16 cellular contexts compared by ENCODE assay signal in the genomic region with DNA sequence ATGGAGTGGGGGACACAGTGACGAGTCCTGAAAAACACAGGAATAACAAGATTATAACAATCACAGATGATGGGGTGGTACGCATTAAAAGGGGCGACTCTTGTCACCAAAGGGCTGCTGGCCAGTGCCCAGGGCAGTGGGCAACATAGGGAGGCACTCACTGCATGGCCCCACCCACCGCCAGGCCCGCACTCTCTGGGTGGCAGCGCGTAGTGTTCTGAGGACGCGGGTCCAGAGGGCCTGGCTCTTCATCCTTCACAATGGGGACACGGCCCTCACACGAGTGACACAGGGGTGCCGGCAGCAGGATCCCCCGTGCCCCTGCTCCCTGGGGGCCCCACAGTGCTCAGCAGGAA. TPM values are rescaled to one million over a fixed set of nuclear protein-coding genes. Genes with fewer than 3 reads are reported as not detected.
DNase-seq lines count a peak whose midpoint lies in the region; ATAC-seq, FAIRE-seq and TF ChIP-seq lines count a peak whose summit lies in the region.
"Not testable (repeated sequence)": the region's sequence is repeated elsewhere in the genome, so short reads cannot be mapped to it uniquely, and the experiment has no call there.
"Had no signal": no experiment of that assay in that cellular context is flagged by ENCODE, and none has a peak within 500 bp of the region (broad histone marks: within the 10 kb centered on the region; RNA-seq: fewer than 3 reads in every experiment).

No MANE protein-coding gene starts in this region.

- TF ChIP-seq POLR2A in K562 (conservative IDR thresholded peaks at IDR 0.05) = not testable (repeated sequence)

- TF ChIP-seq CTCF in VCaP (conservative IDR thresholded peaks at IDR 0.05); K562 (IDR thresholded peaks at IDR 0.05 in 2 of 3, conservative IDR thresholded peaks at IDR 0.05 in 1 of 3; ENCODE audit: insufficient read depth in 2 of 3, low read depth in 1 of 3, low read length in 3 of 3); colonic mucosa (IDR thresholded peaks at IDR 0.05); kidney (IDR thresholded peaks at IDR 0.05; ENCODE audit: borderline replicate concordance, extremely low read depth, insufficient read depth): not testable (repeated sequence)

- H3K9me3 ChIP-seq in K562 (replicated peaks; ENCODE audit: control insufficient read depth, insufficient read depth, low read depth, low read length); colonic mucosa; kidney (ENCODE audit: control insufficient read depth in 1 of 2, low read length in 2 of 2): not testable (repeated sequence)

- H3K4me3 Mint-ChIP-seq in stimulated activated effector memory CD8-positive, alpha-beta T cell treated with anti-CD3 and anti-CD28 coated beads, Interleukin-12 subunit alpha, Interleukin-12 subunit beta, amount 100 ng/mL, for 72 hours = not testable (repeated sequence)

- in situ Hi-C loops in K562 (cut with MboI) = not testable (repeated sequence)

- CTCF ChIA-PET in K562 (lab: Yijun Ruan, JAX; ENCODE audit: low intra/inter-chr PET ratio) = not testable (repeated sequence)

- not testable (repeated sequence) for BruUV-seq in K562 (replicated peaks; lab: Mats Ljungman, UMichigan)

- 52% methylated on average over 5 of the region's 13 CpGs for WGBS in K562 (ENCODE audit: insufficient coverage, low coverage, missing lambda C conversion rate)

- TF ChIP-seq RAD21 in K562 (CRISPR knock-in tag; conservative IDR thresholded peaks at IDR 0.05 in 1 of 2, IDR thresholded peaks at IDR 0.05 in 1 of 2) = not testable (repeated sequence)

- H3K36me3 ChIP-seq in K562 (ENCODE audit: control insufficient read depth, insufficient read depth, low read length); colonic mucosa; kidney (ENCODE audit: control insufficient read depth in 1 of 2, insufficient read depth in 2 of 2, low read length in 2 of 2): not testable (repeated sequence)

- not testable (repeated sequence) for H3K4me2 ChIP-seq in K562 (ENCODE audit: insufficient read depth, low read length)

- not testable (repeated sequence) for H3K9me1 ChIP-seq in K562 (ENCODE audit: control insufficient read depth, insufficient read depth, low read length)

- intact Hi-C loops in K562 (cut with micrococcal nuclease); colonic mucosa (cut with DNase I); kidney (cut with DNase I): not testable (repeated sequence)

- not testable (repeated sequence) for H3K4me1 Mint-ChIP-seq in stimulated activated effector memory CD8-positive, alpha-beta T cell treated with anti-CD3 and anti-CD28 coated beads, Interleukin-12 subunit alpha, Interleukin-12 subunit beta, amount 100 ng/mL, for 72 hours

- POLR2A ChIA-PET in K562 (lab: Yijun Ruan, JAX) = not testable (repeated sequence)

- peaks cover 0 to 22% of the 10 kb centered on the region in 2 experiments; a peak in 2 of 5 replicates for H3K4me1 ChIP-seq in K562 (replicated peaks in 1 of 2; ENCODE audit: control insufficient read depth in 2 of 2, insufficient read depth in 2 of 2, low read length in 2 of 2)
- not testable (repeated sequence) for H3K4me1 ChIP-seq in colonic mucosa; kidney (ENCODE audit: control insufficient read depth in 1 of 2, insufficient read depth in 1 of 2, low read depth in 1 of 2, low read length in 2 of 2)

- not testable (repeated sequence) for ATAC-seq in K562
- peak; percentile 15 for ATAC-seq in stimulated activated effector memory CD8-positive, alpha-beta T cell treated with anti-CD3 and anti-CD28 coated beads, Interleukin-12 subunit alpha, Interleukin-12 subunit beta, amount 100 ng/mL, for 72 hours

- H3K36me3 Mint-ChIP-seq in stimulated activated effector memory CD8-positive, alpha-beta T cell treated with anti-CD3 and anti-CD28 coated beads, Interleukin-12 subunit alpha, Interleukin-12 subunit beta, amount 100 ng/mL, for 72 hours = not testable (repeated sequence)

- H3K27me3 ChIP-seq in K562 (ENCODE audit: control insufficient read depth in 2 of 2, insufficient read depth in 2 of 2, low read length in 2 of 2); colonic mucosa: not testable (repeated sequence)

- H3K9ac ChIP-seq in K562 (ENCODE audit: insufficient read depth in 1 of 2, low read depth in 2 of 2, low read length in 2 of 2); colonic mucosa (ENCODE audit: low read depth in 2 of 2, low read length in 2 of 2); kidney (ENCODE audit: low read length in 2 of 2): not testable (repeated sequence)

- H3K27ac ChIP-seq in VCaP = peak overlapping the region; percentile 22; the same call in 1 of the 2 replicates
- H3K27ac ChIP-seq in K562 (ENCODE audit: extremely low read depth, low read depth, low read length); colonic mucosa; kidney (ENCODE audit: low read depth in 2 of 2, low read length in 2 of 2): not testable (repeated sequence)

- not testable (repeated sequence) for H4K20me1 ChIP-seq in K562 (replicated peaks; ENCODE audit: control insufficient read depth, insufficient read depth, low read length)

- H3K9me3 Mint-ChIP-seq in stimulated activated effector memory CD8-positive, alpha-beta T cell treated with anti-CD3 and anti-CD28 coated beads, Interleukin-12 subunit alpha, Interleukin-12 subunit beta, amount 100 ng/mL, for 72 hours = not testable (repeated sequence)

- not testable (repeated sequence) for H3K4me3 ChIP-seq in K562; colonic mucosa; kidney (ENCODE audit: low read length in 2 of 2)

- not testable (repeated sequence) for DNase-seq in K562 (ENCODE audit: extremely low read depth in 1 of 4, low spot score in 3 of 4); stimulated activated effector memory CD8-positive, alpha-beta T cell treated with anti-CD3 and anti-CD28 coated beads, Interleukin-12 subunit alpha, Interleukin-12 subunit beta, amount 100 ng/mL, for 72 hours (ENCODE audit: low spot score in 2 of 2)
- DNase-seq in colonic mucosa (peak; percentile 13), kidney (peak; percentile 48), mesenteric fat pad (ENCODE audit: low spot score) (peak; percentile 84)

- H3K27ac Mint-ChIP-seq in stimulated activated effector memory CD8-positive, alpha-beta T cell treated with anti-CD3 and anti-CD28 coated beads, Interleukin-12 subunit alpha, Interleukin-12 subunit beta, amount 100 ng/mL, for 72 hours = not testable (repeated sequence)

- peak; percentile 15 for FAIRE-seq in K562 (lab: Jason Lieb, UNC)
- FAIRE-seq in kidney (lab: Jason Lieb, UNC) = not testable (repeated sequence)

- not testable (repeated sequence) for TF ChIP-seq EP300 in K562 (IDR thresholded peaks at IDR 0.05; ENCODE audit: low read length)

- not testable (repeated sequence) for H3K79me2 ChIP-seq in K562 (ENCODE audit: control insufficient read depth, insufficient read depth, low read length)

- H2AFZ ChIP-seq in K562 (ENCODE audit: low read depth, low read length) = not testable (repeated sequence)

RNA-seq across cellular contexts. Expression of gene CCDC74A, which starts 6.6 kb away (rescaled TPM):
- 34.1 and 111 TPM in 2 replicates for total RNA-seq in K562 (2011; cell fraction: chromatin; rRNA removed; ENCODE audit: low replicate concordance)
- 65.5 and 86.6 TPM in 2 replicates for total RNA-seq in K562 (2011; cell fraction: nucleolus; rRNA removed)
- 51.4 and 61.8 TPM in 2 replicates for total RNA-seq in K562 (2011; cell fraction: nucleoplasm; rRNA removed)
- total RNA-seq in K562 (2014; rRNA removed) (19.5 and 28.0 TPM in 2 replicates), K562 (2014; rRNA removed; fragmentation: Illumina TruSeq; extraction: Trizol) (3.7 and 4.3 TPM in 2 replicates), K562 (2015; rRNA removed; fragmentation: Illumina TruSeq; extraction: Trizol) (9.5 and 9.6 TPM in 2 replicates), K562 (2021) (12.5 and 13.1 TPM in 2 replicates), colonic mucosa (1 to 10 TPM; 2.0 to 4.1 TPM), kidney (9.5 TPM), mesenteric fat pad (0.96 TPM)
- polyA plus RNA-seq in K562 (2011; rRNA removed) (22.1 and 29.0 TPM in 2 replicates), K562 (2014; fragmentation: Illumina TruSeq; extraction: Trizol) (8.8 and 11.0 TPM in 2 replicates), K562 (2014; fragmentation: Nextera tagmentation; extraction: Ambion mirVana) (1 to 10 TPM; 1.1 to 1.3 TPM), K562 (2014; rRNA removed) (25.1 and 38.1 TPM in 2 replicates), kidney (ENCODE audit: insufficient read depth, low read depth, low replicate concordance) (10.5 TPM)
- 19.9 and 23.2 TPM in 2 replicates for polyA plus RNA-seq in K562 (2011; cell fraction: cytosol; rRNA removed)
- polyA plus RNA-seq in K562 (2011; cell fraction: nucleus; rRNA removed) = 128 and 170 TPM in 2 replicates
- polyA plus RNA-seq in K562 (2012) = 11.6 and 20.5 TPM in 2 replicates
- polyA minus RNA-seq in K562 (2011; rRNA and poly(A)+ RNA removed) = 4.6 and 4.9 TPM in 2 replicates
- 5.3 and 10.2 TPM in 2 replicates for polyA minus RNA-seq in K562 (2011; cell fraction: cytosol; rRNA and poly(A)+ RNA removed)
- polyA minus RNA-seq in K562 (2011; cell fraction: nucleus; rRNA and poly(A)+ RNA removed) = 20.9 and 21.0 TPM in 2 replicates

RNA-seq across cellular contexts. Expression of gene MZT2A, which starts 42.1 kb away (rescaled TPM):
- total RNA-seq in K562 (2011; cell fraction: chromatin; rRNA removed; ENCODE audit: low replicate concordance) = 25.8 and 78.6 TPM in 2 replicates
- total RNA-seq in K562 (2011; cell fraction: nucleolus; rRNA removed) = 83.4 and 85.7 TPM in 2 replicates
- 47.7 and 51.6 TPM in 2 replicates for total RNA-seq in K562 (2011; cell fraction: nucleoplasm; rRNA removed)
- total RNA-seq in K562 (2014; rRNA removed) (355 and 449 TPM in 2 replicates), K562 (2014; rRNA removed; fragmentation: Illumina TruSeq; extraction: Trizol) (14.0 and 16.2 TPM in 2 replicates), K562 (2015; rRNA removed; fragmentation: Illumina TruSeq; extraction: Trizol) (101 and 116 TPM in 2 replicates), K562 (2021) (261 and 263 TPM in 2 replicates), colonic mucosa (100 to 1,000 TPM; 120 to 125 TPM), kidney (65.3 TPM), mesenteric fat pad (37.3 TPM)
- polyA plus RNA-seq in K562 (2011; rRNA removed) (124 and 159 TPM in 2 replicates), K562 (2014; fragmentation: Illumina TruSeq; extraction: Trizol) (12.3 and 61.7 TPM in 2 replicates), K562 (2014; fragmentation: Nextera tagmentation; extraction: Ambion mirVana) (10 to 100 TPM in 1 of 2 experiments, 1 to 10 TPM in 1; 5.8 to 10.8 TPM), K562 (2014; rRNA removed) (313 and 341 TPM in 2 replicates), kidney (ENCODE audit: insufficient read depth, low read depth, low replicate concordance) (111 TPM)
- 129 and 471 TPM in 2 replicates for polyA plus RNA-seq in K562 (2011; cell fraction: cytosol; rRNA removed)
- polyA plus RNA-seq in K562 (2011; cell fraction: nucleus; rRNA removed) = 79.8 and 83.1 TPM in 2 replicates
- polyA plus RNA-seq in K562 (2012) = 211 and 226 TPM in 2 replicates
- 11.0 and 12.8 TPM in 2 replicates for polyA minus RNA-seq in K562 (2011; rRNA and poly(A)+ RNA removed)
- 40.8 and 54.0 TPM in 2 replicates for polyA minus RNA-seq in K562 (2011; cell fraction: cytosol; rRNA and poly(A)+ RNA removed)
- 29.5 and 33.0 TPM in 2 replicates for polyA minus RNA-seq in K562 (2011; cell fraction: nucleus; rRNA and poly(A)+ RNA removed)

RNA-seq across cellular contexts. Expression of gene TUBA3D, which starts 58.4 kb away (rescaled TPM):
- total RNA-seq in K562 (2011; cell fraction: chromatin; rRNA removed; ENCODE audit: low replicate concordance) = not detected in 2 replicates
- not detected in 2 replicates for total RNA-seq in K562 (2011; cell fraction: nucleolus; rRNA removed)
- not detected in 2 replicates for total RNA-seq in K562 (2011; cell fraction: nucleoplasm; rRNA removed)
- not detected in 2 replicates for total RNA-seq in K562 (2014; rRNA removed)
- not detected in 2 replicates for total RNA-seq in K562 (2014; rRNA removed; fragmentation: Illumina TruSeq; extraction: Trizol)
- not detected in 2 replicates for total RNA-seq in K562 (2015; rRNA removed; fragmentation: Illumina TruSeq; extraction: Trizol)
- not detected in 2 replicates for total RNA-seq in K562 (2021)
- 0.14 TPM in 1 of 2 replicates, not detected in the other for polyA plus RNA-seq in K562 (2011; rRNA removed)
- 0.43 TPM in 1 of 2 replicates, not detected in the other for polyA plus RNA-seq in K562 (2011; cell fraction: cytosol; rRNA removed)
- 0.07 TPM in 1 of 2 replicates, not detected in the other for polyA plus RNA-seq in K562 (2011; cell fraction: nucleus; rRNA removed)
- 0.20 and 0.44 TPM in 2 replicates for polyA plus RNA-seq in K562 (2012)
- polyA plus RNA-seq in K562 (2014; fragmentation: Illumina TruSeq; extraction: Trizol) = not detected in 2 replicates
- not detected for polyA plus RNA-seq in K562 (2014; fragmentation: Nextera tagmentation; extraction: Ambion mirVana)
- polyA plus RNA-seq in K562 (2014; rRNA removed) = not detected in 2 replicates
- not detected in 2 replicates for polyA minus RNA-seq in K562 (2011; rRNA and poly(A)+ RNA removed)
- polyA minus RNA-seq in K562 (2011; cell fraction: cytosol; rRNA and poly(A)+ RNA removed) = not detected in 2 replicates
- not detected in 2 replicates for polyA minus RNA-seq in K562 (2011; cell fraction: nucleus; rRNA and poly(A)+ RNA removed)
- not detected for total RNA-seq in colonic mucosa
- not detected for total RNA-seq in kidney
- polyA plus RNA-seq in kidney (ENCODE audit: insufficient read depth, low read depth, low replicate concordance) = not detected
- total RNA-seq in mesenteric fat pad = not detected
- total RNA-seq: A172; A673; Calu3; CD4-positive, alpha-beta memory T cell; Daoy; G401; GM23338; H4; H9 had no signal
- polyA plus RNA-seq: BJ; CD4-positive, alpha-beta memory T cell had no signal
